In the genomic region with DNA sequence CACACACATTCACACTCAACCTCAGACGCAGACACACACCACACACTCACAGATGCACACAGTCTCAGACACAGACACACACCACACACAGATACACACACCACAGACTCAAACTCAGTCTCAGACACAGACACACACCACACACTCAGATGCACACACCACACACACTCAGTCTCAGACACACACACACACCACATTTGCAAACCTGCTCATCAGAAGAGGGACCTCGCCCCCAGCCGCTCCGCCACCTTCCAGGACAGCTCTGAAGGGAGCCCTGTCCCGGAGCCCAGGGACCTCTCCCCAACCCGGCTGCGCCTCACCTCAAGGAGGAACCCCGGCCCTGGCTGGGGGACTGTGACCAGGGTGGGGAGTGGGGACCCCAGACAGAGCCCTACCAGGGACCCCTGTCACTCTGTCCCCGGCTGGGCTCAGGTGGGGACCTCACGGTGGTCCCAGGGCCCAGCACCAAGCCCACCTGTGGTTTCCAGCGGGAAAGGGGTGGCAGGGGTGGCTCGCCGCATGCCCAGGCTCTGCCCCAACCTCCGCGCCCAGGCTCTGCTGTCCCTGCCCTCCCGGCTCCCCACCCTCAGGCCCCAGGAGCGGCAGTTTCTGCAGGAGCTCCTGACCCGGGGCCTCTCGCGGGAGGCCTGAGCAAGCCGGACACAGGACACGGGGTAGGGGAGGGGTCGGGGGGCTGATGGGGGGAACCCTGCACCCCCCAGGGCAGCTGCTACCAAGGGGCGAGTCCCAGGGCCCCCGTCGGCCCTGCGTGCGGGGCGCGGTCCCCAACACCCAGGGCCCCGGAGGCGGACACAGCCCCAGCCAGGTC, we compare ENCODE assay signal across 8 cellular contexts. TPM values are rescaled to one million over a fixed set of nuclear protein-coding genes. Genes with fewer than 3 reads are reported as not detected.
DNase-seq lines count a peak whose midpoint lies in the region; ATAC-seq and TF ChIP-seq lines count a peak whose summit lies in the region.

No MANE protein-coding gene starts in this region.

- peaks cover 3% of the 10 kb centered on the region for H3K4me1 Mint-ChIP-seq in endodermal cell
- peaks cover 6 to 18% (median 13%) of the 10 kb centered on the region in 4 donors for H3K4me1 Mint-ChIP-seq in naive thymus-derived CD8-positive, alpha-beta T cell

- H3K4me3 Mint-ChIP-seq in endodermal cell, result peak overlapping the region; percentile 40
- peak overlapping the region; percentile 51 to 84 (median 64) for H3K4me3 Mint-ChIP-seq in naive thymus-derived CD8-positive, alpha-beta T cell

- H3K27me3 Mint-ChIP-seq in endodermal cell (ENCODE audit: insufficient read depth), result peaks cover 3% of the 10 kb centered on the region
- H3K27me3 Mint-ChIP-seq in naive thymus-derived CD8-positive, alpha-beta T cell, result peaks cover 0 to 21% (median 8%) of the 10 kb centered on the region in 5 donors

- peak; percentile 11 to 21 for ATAC-seq in naive thymus-derived CD8-positive, alpha-beta T cell
- ATAC-seq in HG03175 (IDR thresholded peaks at IDR 0.05; ENCODE audit: unreplicated experiment), result no peak
- no peak for ATAC-seq in HG02852 (IDR thresholded peaks at IDR 0.05; ENCODE audit: unreplicated experiment)
- ATAC-seq in HG02763 (IDR thresholded peaks at IDR 0.05; ENCODE audit: unreplicated experiment), result no peak

- H3K27ac ChIP-seq in AG04450 (ENCODE audit: low read depth, low read length) (no peak overlapping the region), endodermal cell (ENCODE audit: low read depth, low read length) (no peak overlapping the region)

- POLR2A ChIA-PET in AG04450 (lab: Yijun Ruan, JAX), result interaction anchor here (0.5 to 1.5 kb wide), 8 partner anchors 36 to 126 kb away, joined by 3 to 5 read pairs (median 3); no protein-coding TSS in a partner anchor
- POLR2A ChIA-PET in naive thymus-derived CD8-positive, alpha-beta T cell (lab: Charles Lee), result interaction anchor here (1.0 kb wide), 2 partner anchors 32 to 124 kb away, joined by 3 to 7 read pairs; no protein-coding TSS in a partner anchor

- peak overlapping the region; percentile 3 for H3K9ac ChIP-seq in endodermal cell (ENCODE audit: extremely low read depth, low read length, poor library complexity, severe bottlenecking)

- TF ChIP-seq CTCF in AG04450 (IDR thresholded peaks at IDR 0.05; ENCODE audit: low read depth, low read length), result no peak
- no peak for TF ChIP-seq CTCF in LNCaP clone FGC (IDR thresholded peaks at IDR 0.05; ENCODE audit: control insufficient read depth, extremely low read depth, insufficient read depth)
- TF ChIP-seq CTCF in endodermal cell (conservative IDR thresholded peaks at IDR 0.05), result no peak

- H3K4me3 ChIP-seq in AG04450 (ENCODE audit: low read depth, low read length) (peak overlapping the region; percentile 79), LNCaP clone FGC (ENCODE audit: low read depth, low read length) (peak overlapping the region; percentile 46; the same call in 1 of the 2 replicates), endodermal cell (ENCODE audit: low read length) (peak overlapping the region; percentile 66)

- H3K9me3 Mint-ChIP-seq in endodermal cell, result peaks cover 28% of the 10 kb centered on the region
- peaks cover 0 to 6% (median 2%) of the 10 kb centered on the region in 9 donors for H3K9me3 Mint-ChIP-seq in naive thymus-derived CD8-positive, alpha-beta T cell

- no peak overlapping the region for H3K27ac Mint-ChIP-seq in endodermal cell
- H3K27ac Mint-ChIP-seq in naive thymus-derived CD8-positive, alpha-beta T cell, result peak overlapping the region; percentile 5 to 93 (median 60)

- H3K36me3 Mint-ChIP-seq in endodermal cell (ENCODE audit: low read depth), result peaks cover 23% of the 10 kb centered on the region
- H3K36me3 Mint-ChIP-seq in naive thymus-derived CD8-positive, alpha-beta T cell, result peaks cover 0 to 2% (median under 1%) of the 10 kb centered on the region in 3 donors

- no peaks in the 10 kb centered on the region for H3K4me1 ChIP-seq in endodermal cell (ENCODE audit: control insufficient read depth, insufficient read depth, low read length)

- H3K36me3 ChIP-seq in endodermal cell (ENCODE audit: control insufficient read depth, insufficient read depth, low read length), result peaks cover 22% of the 10 kb centered on the region

- peaks cover 4% of the 10 kb centered on the region for H3K9me3 ChIP-seq in AG04450 (ENCODE audit: control insufficient read depth, insufficient read depth, low read length)
- peaks cover 25% of the 10 kb centered on the region for H3K9me3 ChIP-seq in endodermal cell (ENCODE audit: control insufficient read depth, low read length)

- CTCF ChIA-PET in AG04450 (lab: Charles Lee), result interaction anchor here (0.6 kb wide), 1 partner anchor 23 kb away, joined by 3 read pairs; no protein-coding TSS in a partner anchor

- H3K27me3 ChIP-seq in AG04450 (ENCODE audit: control insufficient read depth, insufficient read depth, low read length) (no peaks in the 10 kb centered on the region), endodermal cell (ENCODE audit: control insufficient read depth, insufficient read depth, low read length, poor library complexity, severe bottlenecking) (no peaks in the 10 kb centered on the region)

- DNase-seq in AG04450 (ENCODE audit: low read depth, low spot score) (no peak), LNCaP clone FGC (ENCODE audit: low read depth) (no peak), endodermal cell (peak; percentile 59), DMS114 treated with DMSO at 0.1 percent for 48 hours (lab: John Stamatoyannopoulos, UW; ENCODE audit: unreplicated experiment) (no peak)
- peak in 3 of 10 donors; percentile 4 to 16 (median 9) for DNase-seq in naive thymus-derived CD8-positive, alpha-beta T cell

- WGBS in endodermal cell (ENCODE audit: insufficient coverage in 1 of 2, insufficient read length in 1 of 2), 2 experiments, result 43 to 55% methylated on average over 3 to 31 of the region's 32 CpGs

RNA-seq across cellular contexts. Expression of gene COL6A2, which starts 0.7 kb away (rescaled TPM):
- polyA plus RNA-seq in AG04450 (2011; rRNA removed), result 454 and 676 TPM in 2 replicates
- polyA minus RNA-seq in AG04450 (2011; rRNA and poly(A)+ RNA removed), result 266 and 343 TPM in 2 replicates
- 100 to 1,000 TPM; 259 to 377 TPM for total RNA-seq in endodermal cell
- 117 TPM for polyA plus RNA-seq in endodermal cell (2013, experiment 1 of 2)
- 114 TPM for polyA plus RNA-seq in endodermal cell (2013, experiment 2 of 2)
- 10 to 100 TPM; 91.5 to 98.8 TPM for total RNA-seq in naive thymus-derived CD8-positive, alpha-beta T cell
- polyA plus RNA-seq in naive thymus-derived CD8-positive, alpha-beta T cell, result 10 to 100 TPM in 1 of 3 donors, 1 to 10 TPM in 2; 3.8 to 13.4 (median 8.8) TPM

RNA-seq across cellular contexts. Expression of gene FTCD, which starts 58.2 kb away (rescaled TPM):
- not detected in 2 replicates for polyA plus RNA-seq in AG04450 (2011; rRNA removed)
- not detected in 2 replicates for polyA minus RNA-seq in AG04450 (2011; rRNA and poly(A)+ RNA removed)
- 1 to 10 TPM; 3.5 to 4.6 TPM for total RNA-seq in endodermal cell
- polyA plus RNA-seq in endodermal cell (2013, experiment 1 of 2), result 3.0 TPM
- 1.0 TPM for polyA plus RNA-seq in endodermal cell (2013, experiment 2 of 2)
- 1 to 10 TPM; 2.1 to 2.2 TPM for total RNA-seq in naive thymus-derived CD8-positive, alpha-beta T cell
- not detected for polyA plus RNA-seq in naive thymus-derived CD8-positive, alpha-beta T cell

Comparison
In these comparisons a context has a peak if more than half of its experiments do, and no peak if none do; other contexts are left out.
1. ATAC-seq: peak in naive thymus-derived CD8-positive, alpha-beta T cell (2 of 2); none in HG03175 (single experiment), HG02852 (single experiment) and HG02763 (single experiment).
2. Peak in every context shown above with its lines, with median percentiles within 50 percentile points of each other: H3K4me3 ChIP-seq.